In genomic region chr9:79581388-79581787, GRCh38 we compare ENCODE assay signal across 1 cellular context.
TF ChIP-seq lines count a peak whose summit lies in the region.

No MANE protein-coding gene starts in this region.

TF ChIP-seq in H1, 55 proteins besides CTCF, POLR2A, EP300 and RAD21 (continued from another document):
- TF ChIP-seq, protein P1, sequence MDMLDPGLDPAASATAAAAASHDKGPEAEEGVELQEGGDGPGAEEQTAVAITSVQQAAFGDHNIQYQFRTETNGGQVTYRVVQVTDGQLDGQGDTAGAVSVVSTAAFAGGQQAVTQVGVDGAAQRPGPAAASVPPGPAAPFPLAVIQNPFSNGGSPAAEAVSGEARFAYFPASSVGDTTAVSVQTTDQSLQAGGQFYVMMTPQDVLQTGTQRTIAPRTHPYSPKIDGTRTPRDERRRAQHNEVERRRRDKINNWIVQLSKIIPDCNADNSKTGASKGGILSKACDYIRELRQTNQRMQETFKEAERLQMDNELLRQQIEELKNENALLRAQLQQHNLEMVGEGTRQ (IDR thresholded peaks at IDR 0.05; ENCODE audit: low read length), result no peak
- no peak for TF ChIP-seq POLR2AphosphoS5 (IDR thresholded peaks at IDR 0.05; ENCODE audit: low read depth, low read length)
- TF ChIP-seq CHD2 (IDR thresholded peaks at IDR 0.05; ENCODE audit: low read length), result no peak
- TF ChIP-seq RFX5 (IDR thresholded peaks at IDR 0.05; ENCODE audit: borderline replicate concordance, low read depth, low read length), result no peak
- no peak for TF ChIP-seq TCF12 (IDR thresholded peaks at IDR 0.05; ENCODE audit: low read depth, low read length)
- no peak for TF ChIP-seq SIRT6 (IDR thresholded peaks at IDR 0.05; ENCODE audit: low read length)
- TF ChIP-seq RXRA (IDR thresholded peaks at IDR 0.05; ENCODE audit: insufficient read depth, low read depth, low read length), result no peak
- no peak for TF ChIP-seq RBBP5 (IDR thresholded peaks at IDR 0.05; ENCODE audit: borderline replicate concordance, low read depth, low read length)
- no peak for TF ChIP-seq SIN3A (conservative IDR thresholded peaks at IDR 0.05 in 1 of 2, IDR thresholded peaks at IDR 0.05 in 1 of 2; ENCODE audit: low read depth in 1 of 2, low read length in 2 of 2)
- no peak for TF ChIP-seq SP1 (IDR thresholded peaks at IDR 0.05; ENCODE audit: low read depth, low read length)
- no peak for TF ChIP-seq BACH1 (IDR thresholded peaks at IDR 0.05; ENCODE audit: low read length)
- no peak for TF ChIP-seq GTF2F1 (IDR thresholded peaks at IDR 0.05; ENCODE audit: borderline replicate concordance, low read depth, low read length)
- TF ChIP-seq PHF8 (conservative IDR thresholded peaks at IDR 0.05; ENCODE audit: low read depth, low read length), result no peak
- TF ChIP-seq EGR1 (IDR thresholded peaks at IDR 0.05; ENCODE audit: borderline replicate concordance, low read depth, low read length), result no peak
- no peak for TF ChIP-seq BCL11A (IDR thresholded peaks at IDR 0.05; ENCODE audit: low read depth in 2 of 2, low read length in 2 of 2)
- TF ChIP-seq CBX8 (IDR thresholded peaks at IDR 0.05; ENCODE audit: borderline replicate concordance, low read depth, low read length), result no peak
- no peak for TF ChIP-seq SP2 (IDR thresholded peaks at IDR 0.05; ENCODE audit: low read length)
TF ChIP-seq in H1: peak in this region for 0.
